ENCODE assay signal across 1 cellular context in genomic region chr1:66931548-66932124, GRCh38.
TF ChIP-seq lines count a peak whose summit lies in the region.

No MANE protein-coding gene starts in this region.

TF ChIP-seq in GM12878, 131 proteins besides CTCF, POLR2A, EP300 and RAD21:
- TF ChIP-seq ZNF217 (IDR thresholded peaks at IDR 0.05) (no peak), TCF7 (IDR thresholded peaks at IDR 0.05; ENCODE audit: borderline replicate concordance) (no peak), MTA3 (IDR thresholded peaks at IDR 0.05; ENCODE audit: borderline replicate concordance, low read length) (no peak), RUNX3 (IDR thresholded peaks at IDR 0.05; ENCODE audit: low read length) (peak; percentile 55; the same call in 1 of the 2 replicates), E2F4 (IDR thresholded peaks at IDR 0.05; ENCODE audit: low read depth, low read length) (no peak), CHD4 (IDR thresholded peaks at IDR 0.05) (no peak), NFIC (IDR thresholded peaks at IDR 0.05; ENCODE audit: low read depth, low read length) (no peak), BHLHE40 (IDR thresholded peaks at IDR 0.05; ENCODE audit: borderline replicate concordance in 1 of 2, low read depth in 2 of 2, low read length in 1 of 2) (no peak)
